ENCODE assay signal across 1 cellular context in genomic region chr1:226912587-226913176, GRCh38.
TF ChIP-seq lines count a peak whose summit lies in the region.

No MANE protein-coding gene starts in this region.

TF ChIP-seq in GM12878, 131 proteins besides CTCF, POLR2A, EP300 and RAD21 (continued from another document):
- TF ChIP-seq MEF2B (IDR thresholded peaks at IDR 0.05; ENCODE audit: partially characterized antibody, poor library complexity, severe bottlenecking) (peak; percentile 51), CHD2 (IDR thresholded peaks at IDR 0.05; ENCODE audit: borderline replicate concordance, low read depth, low read length) (no peak)
TF ChIP-seq in GM12878: peak in this region for 6.
